Comparison of ENCODE assay signal across 8 cellular contexts in the genomic region with DNA sequence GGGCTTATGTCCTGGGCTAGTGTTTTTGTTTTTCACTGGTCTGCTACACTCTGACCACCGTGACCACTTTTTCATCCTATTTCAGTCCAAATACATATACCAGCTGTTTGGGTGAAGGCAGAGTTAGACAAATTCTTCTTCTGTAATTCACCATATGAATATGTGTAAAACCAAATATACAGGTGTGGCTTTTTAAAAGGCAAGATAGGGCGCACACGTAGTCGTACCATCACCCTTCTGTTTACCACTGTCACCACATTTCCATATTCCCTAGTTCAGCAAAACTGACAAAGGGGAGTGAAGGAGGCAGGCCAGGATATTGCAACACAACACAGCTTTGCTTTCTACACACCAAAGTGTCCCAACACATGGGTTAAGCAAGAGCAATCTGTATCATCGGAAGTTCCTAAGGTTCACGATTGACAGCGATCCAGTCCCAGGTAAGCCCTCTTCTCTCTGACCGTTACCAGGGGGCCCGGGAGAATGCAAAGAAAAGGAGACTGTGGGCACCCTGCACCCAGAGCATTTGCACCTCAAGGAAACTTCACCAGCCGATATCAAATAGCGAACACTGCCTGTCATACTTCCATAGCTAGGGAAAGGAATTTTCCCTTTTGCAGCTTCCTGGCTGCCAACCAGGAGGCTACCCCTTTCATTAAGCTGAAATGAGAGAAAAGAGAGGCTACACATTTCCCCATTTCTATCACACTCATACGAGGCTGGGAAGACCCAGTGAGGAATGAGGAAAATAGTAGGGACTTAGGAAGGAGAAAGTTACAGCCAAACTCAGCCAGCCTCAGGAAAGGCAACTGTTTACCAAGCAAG. TPM values are rescaled to one million over a fixed set of nuclear protein-coding genes. Genes with fewer than 3 reads are reported as not detected.
DNase-seq lines count a peak whose midpoint lies in the region; ATAC-seq, FAIRE-seq and TF ChIP-seq lines count a peak whose summit lies in the region.

No MANE protein-coding gene starts in this region.

- H3K9me3 Mint-ChIP-seq in natural killer cell, result no peaks in the 10 kb centered on the region

- peaks cover 84 to 89% of the 10 kb centered on the region in 2 donors for H3K4me1 Mint-ChIP-seq in natural killer cell

- no peaks in the 10 kb centered on the region for H3K9me3 ChIP-seq in kidney (ENCODE audit: control insufficient read depth in 1 of 2, low read length in 2 of 2)

- H3K36me3 ChIP-seq in kidney (ENCODE audit: control insufficient read depth in 1 of 2, insufficient read depth in 2 of 2, low read length in 2 of 2), result peaks cover 0 to 2% of the 10 kb centered on the region in 2 donors

- H3K27me3 Mint-ChIP-seq in natural killer cell (ENCODE audit: low read depth in 2 of 2), result no peaks in the 10 kb centered on the region

- DNase-seq in EL, result peak; percentile 48
- DNase-seq in cardiac fibroblast (ENCODE audit: low read depth in 2 of 2), result peak; percentile 74 to 87
- DNase-seq in natural killer cell, result no peak
- no peak for DNase-seq in DMS153 treated with DMSO at 0.1 percent for 48 hours (lab: John Stamatoyannopoulos, UW; ENCODE audit: unreplicated experiment)
- no peak for DNase-seq in kidney
- no peak for DNase-seq in hypothalamus (lab: John Stamatoyannopoulos, UW)

- H3K27ac Mint-ChIP-seq in natural killer cell, result peak overlapping the region; percentile 79 to 82

- TF ChIP-seq CTCF in cardiac fibroblast (IDR thresholded peaks at IDR 0.05; ENCODE audit: low read depth, low read length) (no peak), natural killer cell (IDR thresholded peaks at IDR 0.05) (no peak), kidney (IDR thresholded peaks at IDR 0.05; ENCODE audit: borderline replicate concordance, extremely low read depth, insufficient read depth) (no peak)

- peaks cover 17 to 39% of the 10 kb centered on the region in 2 donors for H3K4me1 ChIP-seq in kidney (ENCODE audit: control insufficient read depth in 1 of 2, insufficient read depth in 1 of 2, low read depth in 1 of 2, low read length in 2 of 2)

- H3K9ac ChIP-seq in kidney (ENCODE audit: low read length in 2 of 2), result peak overlapping the region in 1 of 2 donors; percentile 8

- H3K4me3 ChIP-seq in cardiac fibroblast (replicated peaks in 1 of 2; ENCODE audit: low read depth in 2 of 2, low read length in 2 of 2), result no peak overlapping the region
- no peak overlapping the region for H3K4me3 ChIP-seq in kidney (ENCODE audit: low read length in 2 of 2)

- H3K27ac ChIP-seq in kidney (ENCODE audit: low read depth in 2 of 2, low read length in 2 of 2), result no peak overlapping the region

- H3K4me3 Mint-ChIP-seq in natural killer cell, result peak overlapping the region; percentile 65

- H3K36me3 Mint-ChIP-seq in natural killer cell, result no peaks in the 10 kb centered on the region

- FAIRE-seq in kidney (lab: Jason Lieb, UNC), result no peak

- ATAC-seq in HG03460 (IDR thresholded peaks at IDR 0.05; ENCODE audit: unreplicated experiment) (peak; percentile 55), natural killer cell (peak in 2 of 3 donors; percentile 33 to 57), GM21723 (IDR thresholded peaks at IDR 0.05; ENCODE audit: unreplicated experiment) (no peak)

- intact Hi-C loops in natural killer cell (cut with micrococcal nuclease) (no loop called here), kidney (cut with DNase I) (no loop called here)

RNA-seq across cellular contexts. Expression of a gene that starts 23.1 kb away (rescaled TPM):
- total RNA-seq in natural killer cell, result 100 to 1,000 TPM; 197 to 234 (median 224) TPM
- 74.6 TPM for total RNA-seq in kidney
- 5.9 TPM for polyA plus RNA-seq in kidney (ENCODE audit: insufficient read depth, low read depth, low replicate concordance)

Comparison
In these comparisons a context has a peak if more than half of its experiments do, and no peak if none do; other contexts are left out.
1. DNase-seq: peak in EL (single experiment) and cardiac fibroblast (2 of 2); none in natural killer cell (single experiment), DMS153 treated with DMSO at 0.1 percent for 48 hours (single experiment), kidney (single experiment) and hypothalamus (0 of 51).